8 cellular contexts compared by ENCODE assay signal in genomic region chr3:17431004-17431403, GRCh38.
DNase-seq lines count a peak whose midpoint lies in the region; ATAC-seq and TF ChIP-seq lines count a peak whose summit lies in the region.

No MANE protein-coding gene starts in this region.

- ATAC-seq in naive thymus-derived CD8-positive, alpha-beta T cell = no peak
- ATAC-seq in GM18498 (IDR thresholded peaks at IDR 0.05; ENCODE audit: unreplicated experiment) = no peak

- H3K4me3 Mint-ChIP-seq in neural crest cell = no peak overlapping the region
- no peak overlapping the region for H3K4me3 Mint-ChIP-seq in naive thymus-derived CD8-positive, alpha-beta T cell

- H3K4me3 ChIP-seq in H7 (ENCODE audit: insufficient read depth, low read depth, low read length) = no peak overlapping the region
- H3K4me3 ChIP-seq in lower leg skin (ENCODE audit: low read depth, poor library complexity, severe bottlenecking) = no peak overlapping the region

- H3K27me3 ChIP-seq in H7 (ENCODE audit: control insufficient read depth, insufficient read depth, low read length) = no peaks in the 10 kb centered on the region

- intact Hi-C loops in lower leg skin (cut with DNase I; ENCODE audit: low total_unique reads) = loop anchor here (5.0 kb wide), 1 partner anchor 411 kb away; no protein-coding TSS in a partner anchor

- POLR2A ChIA-PET in naive thymus-derived CD8-positive, alpha-beta T cell (lab: Charles Lee) = no interaction called here

- TF ChIP-seq CTCF in neural crest cell (conservative IDR thresholded peaks at IDR 0.05) (peak; percentile 71), lower leg skin (IDR thresholded peaks at IDR 0.05) (no peak)

- TF ChIP-seq POLR2A in lower leg skin (IDR thresholded peaks at IDR 0.05) = no peak

- no peaks in the 10 kb centered on the region for H3K36me3 ChIP-seq in H7 (replicated peaks; ENCODE audit: control insufficient read depth, insufficient read depth, low read length)

- H3K4me1 Mint-ChIP-seq in neural crest cell = peaks cover 8% of the 10 kb centered on the region
- H3K4me1 Mint-ChIP-seq in naive thymus-derived CD8-positive, alpha-beta T cell = peaks cover 0 to 1% (median 0%) of the 10 kb centered on the region in 4 donors

- no peak overlapping the region for H3K27ac Mint-ChIP-seq in neural crest cell (ENCODE audit: unreplicated experiment)
- H3K27ac Mint-ChIP-seq in naive thymus-derived CD8-positive, alpha-beta T cell = no peak overlapping the region

- peaks cover 10% of the 10 kb centered on the region for H3K9me3 Mint-ChIP-seq in neural crest cell
- no peaks in the 10 kb centered on the region for H3K9me3 Mint-ChIP-seq in naive thymus-derived CD8-positive, alpha-beta T cell

- 9 to 12% methylated on average over 2 of the region's 2 CpGs for WGBS in lower leg skin, 2 donors

- H3K36me3 Mint-ChIP-seq in neural crest cell (ENCODE audit: low read depth) = peaks cover 10% of the 10 kb centered on the region
- peaks cover 0 to 17% (median 9%) of the 10 kb centered on the region in 3 donors for H3K36me3 Mint-ChIP-seq in naive thymus-derived CD8-positive, alpha-beta T cell

- H3K27me3 Mint-ChIP-seq in neural crest cell (ENCODE audit: low read depth) = no peaks in the 10 kb centered on the region
- no peaks in the 10 kb centered on the region for H3K27me3 Mint-ChIP-seq in naive thymus-derived CD8-positive, alpha-beta T cell

- DNase-seq in CD1c-positive myeloid dendritic cell (ENCODE audit: extremely low spot score) = peak; percentile 15
- DNase-seq in H7 = peak; percentile 7
- peak; percentile 45 for DNase-seq in NCI-H82 (lab: John Stamatoyannopoulos, UW)
- peak; percentile 24 to 54 for DNase-seq in dermis microvascular lymphatic vessel endothelial cell (ENCODE audit: low read depth in 2 of 2)
- DNase-seq in neural crest cell (ENCODE audit: low read depth, low spot score) = no peak
- no peak for DNase-seq in lower leg skin (ENCODE audit: low spot score in 2 of 2)
- no peak for DNase-seq in naive thymus-derived CD8-positive, alpha-beta T cell

Comparison
In these comparisons a context has a peak if more than half of its experiments do, and no peak if none do; other contexts are left out.
1. DNase-seq: peak in CD1c-positive myeloid dendritic cell (single experiment), H7 (single experiment), NCI-H82 (single experiment) and dermis microvascular lymphatic vessel endothelial cell (2 of 2); none in neural crest cell (single experiment), lower leg skin (0 of 2) and naive thymus-derived CD8-positive, alpha-beta T cell (0 of 10).